ENCODE assay signal across 8 cellular contexts in genomic region chr2:138866797-138867196, GRCh38.
"Had no signal": no experiment of that assay in that cellular context is flagged by ENCODE, and none has a peak within 500 bp of the region (broad histone marks: within the 10 kb centered on the region; RNA-seq: fewer than 3 reads in every experiment).

No MANE protein-coding gene starts in this region.

- H3K4me2 ChIP-seq: GM23338 had no signal

- H3K36me3 ChIP-seq: HAP-1 had no signal

- H3K27ac ChIP-seq: GM23248 had no signal

- H3K9ac ChIP-seq: GM23248 had no signal

- DNase-seq: GM23248, GOT3, H7, H9, HCEC 1CT, HFFc6 had no signal

- H2AFZ ChIP-seq: GM23248, GM23338 had no signal

- H3K4me3 ChIP-seq: GM23248, GM23338, HAP-1 had no signal

- H3K9me3 ChIP-seq: HAP-1 had no signal
